ENCODE assay signal across 8 cellular contexts in the genomic region with DNA sequence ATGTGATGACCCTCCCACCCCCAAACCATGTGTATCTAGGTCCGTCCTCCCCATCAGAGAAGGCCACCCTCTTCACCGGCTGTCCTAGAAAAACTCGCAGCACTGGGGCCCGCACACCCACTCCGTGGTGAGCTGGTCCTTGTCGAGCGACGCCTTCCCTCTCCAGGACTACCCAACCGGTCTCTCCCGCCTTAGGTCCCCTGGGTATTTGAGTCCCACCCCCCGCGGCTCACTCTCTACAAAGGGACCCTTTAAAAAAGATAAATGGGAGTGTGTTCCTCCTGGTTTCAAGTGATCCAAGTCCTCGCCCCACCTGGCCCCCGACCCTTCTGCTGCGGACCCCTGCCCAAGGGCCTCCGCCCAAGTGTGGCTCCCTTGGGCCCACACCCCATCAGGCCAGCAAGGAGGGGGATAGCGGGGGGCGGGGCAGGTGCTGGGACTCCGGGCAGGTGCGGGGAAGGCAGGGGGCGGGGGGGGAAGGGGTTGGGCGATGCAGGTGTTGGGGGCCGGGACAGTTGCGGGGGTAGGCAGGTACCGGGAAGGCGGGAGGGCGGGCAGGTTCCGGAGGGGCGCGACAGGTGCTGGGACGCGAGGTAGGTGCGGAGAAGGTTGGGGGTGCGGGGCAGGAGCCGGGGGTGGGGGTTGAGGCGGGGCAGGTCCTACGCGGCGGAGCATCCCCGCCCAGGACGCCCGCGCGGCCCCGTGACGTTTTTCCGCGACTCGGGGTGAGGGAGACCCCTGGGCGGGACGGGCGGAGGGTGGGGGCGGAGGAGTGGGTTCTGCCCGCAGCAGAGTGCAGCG. TPM values are rescaled to one million over a fixed set of nuclear protein-coding genes. Genes with fewer than 3 reads are reported as not detected.
DNase-seq lines count a peak whose midpoint lies in the region; ATAC-seq, FAIRE-seq and TF ChIP-seq lines count a peak whose summit lies in the region.

No MANE protein-coding gene starts in this region.

- H3K27ac ChIP-seq in GM12878 (ENCODE audit: control insufficient read depth, insufficient read depth), result no peak overlapping the region
- no peak overlapping the region for H3K27ac ChIP-seq in mesenchymal stem cell (ENCODE audit: low read length, poor library complexity, severe bottlenecking)
- H3K27ac ChIP-seq in urinary bladder (ENCODE audit: low read depth), result no peak overlapping the region

- peak overlapping the region in 1 of 2 experiments; percentile 22 for H3K18ac ChIP-seq in mesenchymal stem cell (ENCODE audit: low read depth in 1 of 2, low read length in 2 of 2)

- H3K4me1 ChIP-seq in GM12878 (ENCODE audit: control insufficient read depth, insufficient read depth, low read length) (peaks cover 11% of the 10 kb centered on the region), mesenchymal stem cell (ENCODE audit: control insufficient read depth, insufficient read depth, low read depth, low read length) (peaks cover 25% of the 10 kb centered on the region), urinary bladder (ENCODE audit: insufficient read depth) (no peaks in the 10 kb centered on the region)

- in situ Hi-C loops in GM12878 (cut with MboI), result no loop called here

- CTCF ChIA-PET in activated naive CD4-positive, alpha-beta T cell treated with anti-CD3 and anti-CD28 coated beads, Interleukin-2, amount 10 ng/mL, durations not matched to agents 7 days and 5 days (lab: Charles Lee), result no interaction called here
- CTCF ChIA-PET in GM12878 (lab: Yijun Ruan, JAX), result interaction anchor here (0.7 kb wide), 1 partner anchor 14 kb away, joined by 3 read pairs; the partner anchor contains the start of gene EHMT1

- H3K14ac ChIP-seq in mesenchymal stem cell (ENCODE audit: low read length in 2 of 2), result no peak overlapping the region

- H3K36me3 ChIP-seq in GM12878 (ENCODE audit: control insufficient read depth in 2 of 2, insufficient read depth in 2 of 2, low read length in 1 of 2) (no peaks in the 10 kb centered on the region), mesenchymal stem cell (ENCODE audit: control insufficient read depth in 1 of 2, insufficient read depth in 2 of 2, low read depth in 1 of 2, low read length in 2 of 2) (peaks cover 0 to 7% of the 10 kb centered on the region in 2 experiments), urinary bladder (ENCODE audit: insufficient read depth) (no peaks in the 10 kb centered on the region)

- no TSS peak for BruUV-seq in GM12878 (replicated peaks; lab: Mats Ljungman, UMichigan)

- no peak overlapping the region for H2AK5ac ChIP-seq in mesenchymal stem cell (ENCODE audit: low read length, severe bottlenecking)

- H4K8ac ChIP-seq in mesenchymal stem cell (ENCODE audit: low read length), result peak overlapping the region; percentile 82

- peak overlapping the region; percentile 60 for H3K4me3 Mint-ChIP-seq in activated naive CD4-positive, alpha-beta T cell treated with anti-CD3 and anti-CD28 coated beads, Interleukin-2, amount 10 ng/mL, durations not matched to agents 7 days and 5 days

- peak overlapping the region; percentile 21 for H4K91ac ChIP-seq in mesenchymal stem cell (ENCODE audit: low read length)

- no peaks in the 10 kb centered on the region for H3K9me3 Mint-ChIP-seq in activated naive CD4-positive, alpha-beta T cell treated with anti-CD3 and anti-CD28 coated beads, Interleukin-2, amount 10 ng/mL, durations not matched to agents 7 days and 5 days
- H3K9me3 Mint-ChIP-seq in activated naive CD4-positive, alpha-beta T cell treated with anti-CD3 and anti-CD28 coated beads, Interleukin-2, amount 50 U/mL, for 72 hours, result no peaks in the 10 kb centered on the region

- H2BK120ac ChIP-seq in mesenchymal stem cell (ENCODE audit: low read depth, low read length), result no peak overlapping the region

- 45% methylated on average over 15 of the region's 55 CpGs for WGBS in GM12878 (ENCODE audit: insufficient coverage, insufficient replicate concordance, low lambda C conversion rate, missing lambda C conversion rate)
- 28% methylated on average over 27 of the region's 55 CpGs for WGBS in mesenchymal stem cell
- WGBS in urinary bladder, result 6% methylated on average over 55 of the region's 55 CpGs

- H2BK12ac ChIP-seq in mesenchymal stem cell (ENCODE audit: low read length in 2 of 2), result no peak overlapping the region

- H3K4me3 ChIP-seq in GM12878 (no peak overlapping the region), mesenchymal stem cell (ENCODE audit: insufficient read depth in 1 of 2, low read depth in 1 of 2, low read length in 2 of 2) (peak overlapping the region in 1 of 2 experiments; percentile 63), urinary bladder (ENCODE audit: low read depth, low read length) (peak overlapping the region; percentile 52)

- no peak for TF ChIP-seq CTCF in GM12878 (IDR thresholded peaks at IDR 0.05 in 2 of 3, conservative IDR thresholded peaks at IDR 0.05 in 1 of 3; ENCODE audit: control insufficient read depth in 2 of 3, extremely low read depth in 1 of 3, insufficient read depth in 1 of 3, low read depth in 3 of 3, low read length in 3 of 3)

- peaks cover 35% of the 10 kb centered on the region for H3K4me1 Mint-ChIP-seq in activated naive CD4-positive, alpha-beta T cell treated with anti-CD3 and anti-CD28 coated beads, Interleukin-2, amount 10 ng/mL, durations not matched to agents 7 days and 5 days

- no peak for ATAC-seq in activated naive CD4-positive, alpha-beta T cell treated with anti-CD3 and anti-CD28 coated beads, Interleukin-2, amount 50 U/mL, for 72 hours
- no peak for ATAC-seq in GM12878

- no peak for FAIRE-seq in GM12878 (lab: Jason Lieb, UNC)

- TF ChIP-seq EP300 in GM12878 (IDR thresholded peaks at IDR 0.05; ENCODE audit: borderline replicate concordance in 1 of 2, control insufficient read depth in 1 of 2, low read depth in 2 of 2, low read length in 2 of 2), result no peak

- POLR2A ChIA-PET in GM12878 (lab: Charles Lee), result interaction anchor here (1.0 to 1.2 kb wide), 2 partner anchors 16 to 303 kb away, joined by 3 to 4 read pairs; partner anchors contain the start of gene NRARP

- H3K79me2 ChIP-seq in GM12878 (ENCODE audit: control insufficient read depth, insufficient read depth, low read length), result peaks cover 4% of the 10 kb centered on the region

- no peak overlapping the region for H2BK15ac ChIP-seq in mesenchymal stem cell (ENCODE audit: low read depth, poor library complexity, severe bottlenecking)

- H3K27ac Mint-ChIP-seq in activated naive CD4-positive, alpha-beta T cell treated with anti-CD3 and anti-CD28 coated beads, Interleukin-2, amount 10 ng/mL, durations not matched to agents 7 days and 5 days, result no peak overlapping the region
- H3K27ac Mint-ChIP-seq in activated naive CD4-positive, alpha-beta T cell treated with anti-CD3 and anti-CD28 coated beads, Interleukin-2, amount 50 U/mL, for 72 hours, result no peak overlapping the region

- no peaks in the 10 kb centered on the region; the same call in 1 of the 2 replicates for H4K20me1 ChIP-seq in GM12878 (ENCODE audit: control insufficient read depth, insufficient read depth)

- no peak overlapping the region for H2BK5ac ChIP-seq in mesenchymal stem cell (ENCODE audit: low read depth, low read length, poor library complexity, severe bottlenecking)

- no peak for TF ChIP-seq RAD21 in GM12878 (IDR thresholded peaks at IDR 0.05; ENCODE audit: insufficient read depth, low read depth, low read length)

- H3K36me3 Mint-ChIP-seq in activated naive CD4-positive, alpha-beta T cell treated with anti-CD3 and anti-CD28 coated beads, Interleukin-2, amount 10 ng/mL, durations not matched to agents 7 days and 5 days, result peaks cover 4% of the 10 kb centered on the region
- H3K36me3 Mint-ChIP-seq in activated naive CD4-positive, alpha-beta T cell treated with anti-CD3 and anti-CD28 coated beads, Interleukin-2, amount 50 U/mL, for 72 hours, result no peaks in the 10 kb centered on the region

- SMC1A ChIA-PET in GM12878 (lab: Charles Lee; ENCODE audit: uncharacterized antibody, unreplicated experiment), result no interaction called here

- intact Hi-C loops in GM12878 (cut with micrococcal nuclease; ENCODE audit: unreplicated experiment), result no loop called here

- RAD21 ChIA-PET in GM12878 (lab: Charles Lee; ENCODE audit: unreplicated experiment), result interaction anchor here (1.2 to 1.4 kb wide), 2 partner anchors 13 to 15 kb away, joined by 3 to 4 read pairs; partner anchors contain the start of gene EHMT1

- H3K23ac ChIP-seq in mesenchymal stem cell (ENCODE audit: low read length in 2 of 2), result no peak overlapping the region

- H3K9ac ChIP-seq in GM12878 (ENCODE audit: control insufficient read depth, insufficient read depth, low read length) (no peak overlapping the region), mesenchymal stem cell (ENCODE audit: low read length) (no peak overlapping the region)

- peaks cover 17% of the 10 kb centered on the region for H3K79me1 ChIP-seq in mesenchymal stem cell (replicated peaks; ENCODE audit: low read length, poor library complexity, severe bottlenecking)

- no peak overlapping the region for H3K4ac ChIP-seq in mesenchymal stem cell (ENCODE audit: low read depth in 1 of 2, low read length in 2 of 2)

- H3K9me3 ChIP-seq in GM12878 (replicated peaks; ENCODE audit: control insufficient read depth, insufficient read depth, low read length) (no peaks in the 10 kb centered on the region), mesenchymal stem cell (ENCODE audit: control insufficient read depth, low read length) (no peaks in the 10 kb centered on the region)

- H3K27me3 ChIP-seq in GM12878 (replicated peaks in 1 of 2; ENCODE audit: control insufficient read depth in 2 of 2, insufficient read depth in 2 of 2, low read length in 1 of 2), result no peaks in the 10 kb centered on the region
- no peaks in the 10 kb centered on the region for H3K27me3 ChIP-seq in mesenchymal stem cell (ENCODE audit: control insufficient read depth in 1 of 2, insufficient read depth in 1 of 2, low read length in 2 of 2)

- DNase-seq in activated naive CD4-positive, alpha-beta T cell treated with anti-CD3 and anti-CD28 coated beads, Interleukin-2, amount 10 ng/mL, durations not matched to agents 7 days and 5 days, result no peak
- no peak for DNase-seq in activated naive CD4-positive, alpha-beta T cell treated with anti-CD3 and anti-CD28 coated beads, Interleukin-2, amount 50 U/mL, for 72 hours (ENCODE audit: low spot score in 2 of 2)
- DNase-seq in GM12878 (ENCODE audit: low read depth, low spot score) (no peak), mesenchymal stem cell (no peak), DMS153 (lab: John Stamatoyannopoulos, UW) (no peak), cerebellar nuclear complex (lab: John Stamatoyannopoulos, UW) (no peak), NCI-H446 treated with DMSO at 0.1 percent for 48 hours (lab: John Stamatoyannopoulos, UW) (no peak)

- no peak overlapping the region for H3K4me2 ChIP-seq in GM12878 (ENCODE audit: control insufficient read depth, insufficient read depth)
- H3K4me2 ChIP-seq in mesenchymal stem cell (ENCODE audit: low read length, poor library complexity, severe bottlenecking), result peak overlapping the region; percentile 57

- H2AFZ ChIP-seq in GM12878 (ENCODE audit: control insufficient read depth, low read depth, low read length) (0 out of 2 replicates have a peak overlapping the region, but pooled peaks have one; percentile 39), mesenchymal stem cell (ENCODE audit: low read depth, low read length) (no peak overlapping the region)

- TF ChIP-seq POLR2A in GM12878 (IDR thresholded peaks at IDR 0.05; ENCODE audit: low read depth, low read length), result no peak

- H3K27me3 Mint-ChIP-seq in activated naive CD4-positive, alpha-beta T cell treated with anti-CD3 and anti-CD28 coated beads, Interleukin-2, amount 10 ng/mL, durations not matched to agents 7 days and 5 days, result peaks cover 21% of the 10 kb centered on the region

RNA-seq across cellular contexts. Expression of gene ARRDC1, which starts 0.9 kb away (rescaled TPM):
- total RNA-seq in activated naive CD4-positive, alpha-beta T cell treated with anti-CD3 and anti-CD28 coated beads, Interleukin-2, amount 50 U/mL, for 72 hours, result 10 to 100 TPM; 34.4 to 40.9 TPM
- total RNA-seq in GM12878 (2013; cell fraction: nucleolus; rRNA removed), result 50.1 and 58.2 TPM in 2 replicates
- 24.6 and 25.2 TPM in 2 replicates for total RNA-seq in GM12878 (2014; rRNA removed)
- total RNA-seq in GM12878 (2014; rRNA removed; fragmentation: Illumina TruSeq; extraction: Trizol), result 5.8 and 6.2 TPM in 2 replicates
- total RNA-seq in GM12878 (2021), result 21.0 and 23.1 TPM in 2 replicates
- polyA plus RNA-seq in GM12878 (2011; ENCODE audit: low read depth), result 16.1 TPM
- polyA plus RNA-seq in GM12878 (2011; rRNA removed), result 10.2 and 21.8 TPM in 2 replicates
- 22.0 and 37.0 TPM in 2 replicates for polyA plus RNA-seq in GM12878 (2011; cell fraction: cytosol; rRNA removed)
- polyA plus RNA-seq in GM12878 (2011; cell fraction: nucleus; rRNA removed), result 149 and 164 TPM in 2 replicates
- polyA plus RNA-seq in GM12878 (2012), result 24.1 and 26.4 TPM in 2 replicates
- 1.4 and 9.3 TPM in 2 replicates for polyA plus RNA-seq in GM12878 (2014; fragmentation: Illumina TruSeq; extraction: Trizol)
- under 1 TPM; 0.23 to 0.97 TPM for polyA plus RNA-seq in GM12878 (2014; fragmentation: Nextera tagmentation; extraction: Ambion mirVana)
- polyA plus RNA-seq in GM12878 (2014; rRNA removed), result 30.3 and 34.4 TPM in 2 replicates
- 10 to 100 TPM; 20.8 to 23.0 TPM for polyA plus RNA-seq in GM12878 (2016; fragmentation: Nextera tagmentation; extraction: Ambion mirVana)
- polyA minus RNA-seq in GM12878 (2011; rRNA and poly(A)+ RNA removed), result 14.1 and 25.7 TPM in 2 replicates
- 8.4 and 10.0 TPM in 2 replicates for polyA minus RNA-seq in GM12878 (2011; cell fraction: cytosol; rRNA and poly(A)+ RNA removed)
- 23.7 and 44.2 TPM in 2 replicates for polyA minus RNA-seq in GM12878 (2011; cell fraction: nucleus; rRNA and poly(A)+ RNA removed)
- polyA plus RNA-seq in mesenchymal stem cell (2013, experiment 1 of 2), result 18.4 TPM
- polyA plus RNA-seq in mesenchymal stem cell (2013, experiment 2 of 2), result 19.8 TPM
- 14.3 TPM for total RNA-seq in urinary bladder
- 37.5 TPM for polyA plus RNA-seq in urinary bladder

RNA-seq across cellular contexts. Expression of gene ZMYND19, which starts 14.2 kb away (rescaled TPM):
- total RNA-seq in activated naive CD4-positive, alpha-beta T cell treated with anti-CD3 and anti-CD28 coated beads, Interleukin-2, amount 50 U/mL, for 72 hours, result 10 to 100 TPM; 32.9 to 63.5 TPM
- 20.6 and 23.2 TPM in 2 replicates for total RNA-seq in GM12878 (2013; cell fraction: nucleolus; rRNA removed)
- total RNA-seq in GM12878 (2014; rRNA removed) (38.6 and 43.8 TPM in 2 replicates), GM12878 (2014; rRNA removed; fragmentation: Illumina TruSeq; extraction: Trizol) (22.6 and 25.7 TPM in 2 replicates), GM12878 (2021) (50.6 and 54.8 TPM in 2 replicates), urinary bladder (7.9 TPM)
- 8.7 TPM for polyA plus RNA-seq in GM12878 (2011; ENCODE audit: low read depth)
- polyA plus RNA-seq in GM12878 (2011; rRNA removed) (15.6 and 20.4 TPM in 2 replicates), GM12878 (2014; fragmentation: Illumina TruSeq; extraction: Trizol) (6.2 and 19.7 TPM in 2 replicates), GM12878 (2014; fragmentation: Nextera tagmentation; extraction: Ambion mirVana) (1 to 10 TPM in 1 of 2 experiments, under 1 TPM in 1; 0.84 to 2.6 TPM), GM12878 (2014; rRNA removed) (51.2 and 53.0 TPM in 2 replicates), GM12878 (2016; fragmentation: Nextera tagmentation; extraction: Ambion mirVana) (1 to 10 TPM; 3.2 to 7.1 TPM), urinary bladder (13.2 TPM)
- polyA plus RNA-seq in GM12878 (2011; cell fraction: cytosol; rRNA removed), result 21.9 and 29.7 TPM in 2 replicates
- 89.6 and 118 TPM in 2 replicates for polyA plus RNA-seq in GM12878 (2011; cell fraction: nucleus; rRNA removed)
- polyA plus RNA-seq in GM12878 (2012), result 18.7 and 20.9 TPM in 2 replicates
- polyA minus RNA-seq in GM12878 (2011; rRNA and poly(A)+ RNA removed), result 6.7 and 12.6 TPM in 2 replicates
- polyA minus RNA-seq in GM12878 (2011; cell fraction: cytosol; rRNA and poly(A)+ RNA removed), result 6.0 and 10.9 TPM in 2 replicates
- polyA minus RNA-seq in GM12878 (2011; cell fraction: nucleus; rRNA and poly(A)+ RNA removed), result 13.7 and 21.2 TPM in 2 replicates
- 13.6 TPM for polyA plus RNA-seq in mesenchymal stem cell (2013, experiment 1 of 2)
- 13.2 TPM for polyA plus RNA-seq in mesenchymal stem cell (2013, experiment 2 of 2)

RNA-seq across cellular contexts. Expression of gene EHMT1, which starts 14.3 kb away (rescaled TPM):
- 10 to 100 TPM; 80.4 to 85.0 TPM for total RNA-seq in activated naive CD4-positive, alpha-beta T cell treated with anti-CD3 and anti-CD28 coated beads, Interleukin-2, amount 50 U/mL, for 72 hours
- total RNA-seq in GM12878 (2013; cell fraction: nucleolus; rRNA removed), result 216 and 231 TPM in 2 replicates
- total RNA-seq in GM12878 (2014; rRNA removed) (85.3 and 88.4 TPM in 2 replicates), GM12878 (2014; rRNA removed; fragmentation: Illumina TruSeq; extraction: Trizol) (38.1 and 44.4 TPM in 2 replicates), GM12878 (2021) (97.3 and 100 TPM in 2 replicates), urinary bladder (48.6 TPM)
- polyA plus RNA-seq in GM12878 (2011; ENCODE audit: low read depth), result 24.3 TPM
- polyA plus RNA-seq in GM12878 (2011; rRNA removed) (28.6 and 42.2 TPM in 2 replicates), GM12878 (2014; fragmentation: Illumina TruSeq; extraction: Trizol) (25.6 and 37.5 TPM in 2 replicates), GM12878 (2014; fragmentation: Nextera tagmentation; extraction: Ambion mirVana) (1 to 10 TPM; 2.9 to 4.6 TPM), GM12878 (2014; rRNA removed) (64.6 and 79.3 TPM in 2 replicates), GM12878 (2016; fragmentation: Nextera tagmentation; extraction: Ambion mirVana) (10 to 100 TPM; 51.9 to 56.0 TPM), urinary bladder (44.7 TPM)
- 49.1 and 60.5 TPM in 2 replicates for polyA plus RNA-seq in GM12878 (2011; cell fraction: cytosol; rRNA removed)
- 128 and 198 TPM in 2 replicates for polyA plus RNA-seq in GM12878 (2011; cell fraction: nucleus; rRNA removed)
- 67.8 and 67.9 TPM in 2 replicates for polyA plus RNA-seq in GM12878 (2012)
- 91.4 and 132 TPM in 2 replicates for polyA minus RNA-seq in GM12878 (2011; rRNA and poly(A)+ RNA removed)
- polyA minus RNA-seq in GM12878 (2011; cell fraction: cytosol; rRNA and poly(A)+ RNA removed), result 45.1 and 45.4 TPM in 2 replicates
- 50.1 and 84.0 TPM in 2 replicates for polyA minus RNA-seq in GM12878 (2011; cell fraction: nucleus; rRNA and poly(A)+ RNA removed)
- 26.1 TPM for polyA plus RNA-seq in mesenchymal stem cell (2013, experiment 1 of 2)
- 24.7 TPM for polyA plus RNA-seq in mesenchymal stem cell (2013, experiment 2 of 2)

RNA-seq across cellular contexts. Expression of gene DPH7, which starts 25.8 kb away (rescaled TPM):
- total RNA-seq in activated naive CD4-positive, alpha-beta T cell treated with anti-CD3 and anti-CD28 coated beads, Interleukin-2, amount 50 U/mL, for 72 hours, result 10 to 100 TPM; 30.1 to 64.7 TPM
- total RNA-seq in GM12878 (2013; cell fraction: nucleolus; rRNA removed), result 59.6 and 64.6 TPM in 2 replicates
- total RNA-seq in GM12878 (2014; rRNA removed), result 27.6 and 29.5 TPM in 2 replicates
- total RNA-seq in GM12878 (2014; rRNA removed; fragmentation: Illumina TruSeq; extraction: Trizol), result 17.6 and 18.4 TPM in 2 replicates
- total RNA-seq in GM12878 (2021), result 30.0 and 33.8 TPM in 2 replicates
- polyA plus RNA-seq in GM12878 (2011; ENCODE audit: low read depth), result 26.0 TPM
- 19.8 and 26.7 TPM in 2 replicates for polyA plus RNA-seq in GM12878 (2011; rRNA removed)
- polyA plus RNA-seq in GM12878 (2011; cell fraction: cytosol; rRNA removed), result 26.5 and 36.1 TPM in 2 replicates
- polyA plus RNA-seq in GM12878 (2011; cell fraction: nucleus; rRNA removed), result 134 and 147 TPM in 2 replicates
- polyA plus RNA-seq in GM12878 (2012), result 21.6 and 24.1 TPM in 2 replicates
- polyA plus RNA-seq in GM12878 (2014; fragmentation: Illumina TruSeq; extraction: Trizol), result 16.3 and 24.2 TPM in 2 replicates
- polyA plus RNA-seq in GM12878 (2014; fragmentation: Nextera tagmentation; extraction: Ambion mirVana), result 10 to 100 TPM in 1 of 2 experiments, 1 to 10 TPM in 1; 8.7 to 11.8 TPM
- polyA plus RNA-seq in GM12878 (2014; rRNA removed), result 36.9 and 41.8 TPM in 2 replicates
- polyA plus RNA-seq in GM12878 (2016; fragmentation: Nextera tagmentation; extraction: Ambion mirVana), result 10 to 100 TPM; 36.3 to 40.0 TPM
- polyA minus RNA-seq in GM12878 (2011; rRNA and poly(A)+ RNA removed), result 14.3 and 16.7 TPM in 2 replicates
- polyA minus RNA-seq in GM12878 (2011; cell fraction: cytosol; rRNA and poly(A)+ RNA removed), result 7.2 and 8.8 TPM in 2 replicates
- 18.0 and 27.4 TPM in 2 replicates for polyA minus RNA-seq in GM12878 (2011; cell fraction: nucleus; rRNA and poly(A)+ RNA removed)
- 14.4 TPM for polyA plus RNA-seq in mesenchymal stem cell (2013, experiment 1 of 2)
- polyA plus RNA-seq in mesenchymal stem cell (2013, experiment 2 of 2), result 14.8 TPM
- 21.2 TPM for total RNA-seq in urinary bladder
- 28.8 TPM for polyA plus RNA-seq in urinary bladder

RNA-seq across cellular contexts. Expression of gene MRPL41, which starts 52.9 kb away (rescaled TPM):
- total RNA-seq in activated naive CD4-positive, alpha-beta T cell treated with anti-CD3 and anti-CD28 coated beads, Interleukin-2, amount 50 U/mL, for 72 hours, result 10 to 100 TPM; 21.2 to 31.6 TPM
- 3.4 and 4.0 TPM in 2 replicates for total RNA-seq in GM12878 (2013; cell fraction: nucleolus; rRNA removed)
- total RNA-seq in GM12878 (2014; rRNA removed) (73.3 and 79.9 TPM in 2 replicates), GM12878 (2014; rRNA removed; fragmentation: Illumina TruSeq; extraction: Trizol) (11.2 and 13.2 TPM in 2 replicates), GM12878 (2021) (64.5 and 67.0 TPM in 2 replicates), urinary bladder (16.7 TPM)
- polyA plus RNA-seq in GM12878 (2011; ENCODE audit: low read depth), result 7.6 TPM
- polyA plus RNA-seq in GM12878 (2011; rRNA removed) (5.8 and 12.4 TPM in 2 replicates), GM12878 (2014; fragmentation: Illumina TruSeq; extraction: Trizol) (0.14 and 3.5 TPM in 2 replicates), GM12878 (2014; fragmentation: Nextera tagmentation; extraction: Ambion mirVana) (1 to 10 TPM; 1.3 to 3.3 TPM), GM12878 (2014; rRNA removed) (77.5 and 102 TPM in 2 replicates), GM12878 (2016; fragmentation: Nextera tagmentation; extraction: Ambion mirVana) (100 to 1,000 TPM; 113 to 116 TPM), urinary bladder (74.9 TPM)
- 24.9 and 62.7 TPM in 2 replicates for polyA plus RNA-seq in GM12878 (2011; cell fraction: cytosol; rRNA removed)
- polyA plus RNA-seq in GM12878 (2011; cell fraction: nucleus; rRNA removed), result 24.5 and 31.7 TPM in 2 replicates
- polyA plus RNA-seq in GM12878 (2012), result 30.4 and 37.9 TPM in 2 replicates
- polyA minus RNA-seq in GM12878 (2011; rRNA and poly(A)+ RNA removed), result 2.2 and 7.0 TPM in 2 replicates
- 8.5 and 8.6 TPM in 2 replicates for polyA minus RNA-seq in GM12878 (2011; cell fraction: cytosol; rRNA and poly(A)+ RNA removed)
- 3.0 and 5.0 TPM in 2 replicates for polyA minus RNA-seq in GM12878 (2011; cell fraction: nucleus; rRNA and poly(A)+ RNA removed)
- polyA plus RNA-seq in mesenchymal stem cell (2013, experiment 1 of 2), result 57.4 TPM
- 58.2 TPM for polyA plus RNA-seq in mesenchymal stem cell (2013, experiment 2 of 2)
